24 cellular contexts compared by ENCODE assay signal in the genomic region with DNA sequence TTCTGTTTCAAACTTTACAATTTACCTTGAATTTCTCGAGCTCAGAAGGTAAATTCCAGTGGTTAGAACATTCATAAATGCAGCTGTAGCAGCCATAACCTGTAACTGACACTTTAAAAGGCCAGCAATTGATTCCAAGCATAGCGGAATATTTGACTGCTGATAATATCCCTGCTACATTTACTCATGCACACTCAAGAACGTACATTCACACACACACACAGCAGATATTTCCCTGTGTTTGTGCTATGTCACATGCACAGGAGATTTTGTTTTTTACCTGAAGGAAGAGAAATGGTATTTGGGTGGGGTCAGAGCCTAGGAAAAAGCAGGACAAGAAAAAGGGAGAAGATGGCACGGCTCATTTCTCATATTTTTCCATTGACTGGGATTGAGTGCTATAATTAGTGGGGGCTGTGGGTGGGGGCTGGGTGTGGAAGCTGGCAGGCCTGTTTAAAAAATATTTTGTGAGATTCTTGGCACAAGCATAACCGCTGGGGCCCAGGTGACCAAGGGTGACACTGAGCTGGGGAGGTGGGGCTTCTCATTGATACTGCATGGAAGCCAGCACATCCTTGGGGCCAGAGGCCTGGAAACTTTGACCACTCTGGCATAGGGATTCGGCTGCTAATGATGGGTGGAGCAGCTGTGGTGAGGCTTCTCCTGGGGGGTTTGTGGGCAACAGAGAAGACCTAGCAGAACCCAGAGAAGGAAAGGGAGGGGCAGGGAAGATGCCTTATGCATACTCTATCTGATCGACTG.
"Had no signal": no experiment of that assay in that cellular context is flagged by ENCODE, and none has a peak within 500 bp of the region (broad histone marks: within the 10 kb centered on the region; RNA-seq: fewer than 3 reads in every experiment).

No MANE protein-coding gene starts in this region.

- H2AFZ ChIP-seq: hepatocyte had no signal

- H3K36me3 Mint-ChIP-seq: immature natural killer cell, mesothelial cell of epicardium had no signal

- H3K27ac ChIP-seq: colonic mucosa, epithelial cell of prostate, esophagus muscularis mucosa, foreskin keratinocyte, gastroesophageal sphincter, heart left ventricle, hepatocyte, left lung, lower lobe of right lung had no signal

- H3K4me2 ChIP-seq: hepatocyte had no signal

- DNase-seq: colonic mucosa; cortex of kidney; effector CD8-positive, alpha-beta T cell; effector memory CD8-positive, alpha-beta T cell; endodermal cell; erythroblast; foreskin keratinocyte; heart left ventricle; hypothalamus; immature natural killer cell; islet precursor cell; kidney glomerular epithelial cell; left colon; left lung; left ventricle myocardium superior; lower lobe of right lung; mesenchymal stem cell; mucosa of descending colon had no signal

- H3K27me3 Mint-ChIP-seq: effector memory CD8-positive, alpha-beta T cell had no signal

- H3K4me1 ChIP-seq: colonic mucosa, esophagus muscularis mucosa, foreskin keratinocyte, gastroesophageal sphincter, heart left ventricle, left lung, lower lobe of right lung had no signal

- H3K4me3 Mint-ChIP-seq: dendritic cell treated with granulocyte-macrophage colony-stimulating factor and Interleukin-4, amounts not matched to agents 40 ng/mL and 50 ng/mL, for 4 days; effector memory CD8-positive, alpha-beta T cell; endodermal cell; immature natural killer cell; mesothelial cell of epicardium had no signal

- H3K9me3 ChIP-seq: colonic mucosa, esophagus muscularis mucosa, gastroesophageal sphincter, left lung, lower lobe of right lung, mucosa of descending colon had no signal

- H3K36me3 ChIP-seq: colonic mucosa, esophagus muscularis mucosa, gastroesophageal sphincter, heart left ventricle, left lung, lower lobe of right lung had no signal

- H3K4me3 ChIP-seq: colonic mucosa, esophagus muscularis mucosa, gastroesophageal sphincter, heart left ventricle, hepatocyte, left lung, lower lobe of right lung, mucosa of descending colon had no signal

- H3K27ac Mint-ChIP-seq: dendritic cell treated with granulocyte-macrophage colony-stimulating factor and Interleukin-4, amounts not matched to agents 40 ng/mL and 50 ng/mL, for 4 days; endodermal cell; immature natural killer cell; mesothelial cell of epicardium had no signal

- ATAC-seq: effector memory CD8-positive, alpha-beta T cell; foreskin keratinocyte; gastroesophageal sphincter; heart left ventricle; left colon; left lung; left ventricle myocardium superior; lower lobe of right lung; mucosa of descending colon had no signal

- H3K9me3 Mint-ChIP-seq: dendritic cell treated with granulocyte-macrophage colony-stimulating factor and Interleukin-4, amounts not matched to agents 40 ng/mL and 50 ng/mL, for 4 days; effector memory CD8-positive, alpha-beta T cell had no signal

- H3K4me1 Mint-ChIP-seq: endodermal cell, immature natural killer cell, mesothelial cell of epicardium had no signal

- H3K79me2 ChIP-seq: hepatocyte had no signal

- H3K27me3 ChIP-seq: colonic mucosa, esophagus muscularis mucosa, gastroesophageal sphincter, heart left ventricle, hepatocyte, left lung had no signal
